ENCODE assay signal across 1 cellular context in genomic region chr22:30276041-30276440, GRCh38.
TF ChIP-seq lines count a peak whose summit lies in the region.

No MANE protein-coding gene starts in this region.

TF ChIP-seq in WTC11, 78 proteins besides CTCF, POLR2A, EP300 and RAD21 (continued from another document):
- TF ChIP-seq HMGXB4 (CRISPR knock-in tag; IDR thresholded peaks at IDR 0.05) (no peak), ZNF232 (CRISPR knock-in tag; IDR thresholded peaks at IDR 0.05) (no peak), CBFB (CRISPR knock-in tag; IDR thresholded peaks at IDR 0.05; ENCODE audit: low read depth) (no peak), ELF4 (CRISPR knock-in tag; IDR thresholded peaks at IDR 0.05; ENCODE audit: low read depth) (no peak), MAX (CRISPR knock-in tag; IDR thresholded peaks at IDR 0.05) (no peak), TCF7 (CRISPR knock-in tag; IDR thresholded peaks at IDR 0.05; ENCODE audit: low read depth) (no peak), TP53 (CRISPR knock-in tag; IDR thresholded peaks at IDR 0.05) (no peak), KAT7 (CRISPR knock-in tag; IDR thresholded peaks at IDR 0.05; ENCODE audit: borderline replicate concordance) (no peak), MYBL2 (CRISPR knock-in tag; IDR thresholded peaks at IDR 0.05) (no peak), ZSCAN18 (CRISPR knock-in tag; IDR thresholded peaks at IDR 0.05) (no peak), ZNF138 (CRISPR knock-in tag; conservative IDR thresholded peaks at IDR 0.05) (no peak), ZNF317 (CRISPR knock-in tag; IDR thresholded peaks at IDR 0.05; ENCODE audit: borderline replicate concordance, low read depth) (no peak)
- TF ChIP-seq, protein P1, sequence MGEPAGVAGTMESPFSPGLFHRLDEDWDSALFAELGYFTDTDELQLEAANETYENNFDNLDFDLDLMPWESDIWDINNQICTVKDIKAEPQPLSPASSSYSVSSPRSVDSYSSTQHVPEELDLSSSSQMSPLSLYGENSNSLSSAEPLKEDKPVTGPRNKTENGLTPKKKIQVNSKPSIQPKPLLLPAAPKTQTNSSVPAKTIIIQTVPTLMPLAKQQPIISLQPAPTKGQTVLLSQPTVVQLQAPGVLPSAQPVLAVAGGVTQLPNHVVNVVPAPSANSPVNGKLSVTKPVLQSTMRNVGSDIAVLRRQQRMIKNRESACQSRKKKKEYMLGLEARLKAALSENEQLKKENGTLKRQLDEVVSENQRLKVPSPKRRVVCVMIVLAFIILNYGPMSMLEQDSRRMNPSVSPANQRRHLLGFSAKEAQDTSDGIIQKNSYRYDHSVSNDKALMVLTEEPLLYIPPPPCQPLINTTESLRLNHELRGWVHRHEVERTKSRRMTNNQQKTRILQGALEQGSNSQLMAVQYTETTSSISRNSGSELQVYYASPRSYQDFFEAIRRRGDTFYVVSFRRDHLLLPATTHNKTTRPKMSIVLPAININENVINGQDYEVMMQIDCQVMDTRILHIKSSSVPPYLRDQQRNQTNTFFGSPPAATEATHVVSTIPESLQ (CRISPR knock-in tag; IDR thresholded peaks at IDR 0.05), result no peak
- TF ChIP-seq, protein P2, sequence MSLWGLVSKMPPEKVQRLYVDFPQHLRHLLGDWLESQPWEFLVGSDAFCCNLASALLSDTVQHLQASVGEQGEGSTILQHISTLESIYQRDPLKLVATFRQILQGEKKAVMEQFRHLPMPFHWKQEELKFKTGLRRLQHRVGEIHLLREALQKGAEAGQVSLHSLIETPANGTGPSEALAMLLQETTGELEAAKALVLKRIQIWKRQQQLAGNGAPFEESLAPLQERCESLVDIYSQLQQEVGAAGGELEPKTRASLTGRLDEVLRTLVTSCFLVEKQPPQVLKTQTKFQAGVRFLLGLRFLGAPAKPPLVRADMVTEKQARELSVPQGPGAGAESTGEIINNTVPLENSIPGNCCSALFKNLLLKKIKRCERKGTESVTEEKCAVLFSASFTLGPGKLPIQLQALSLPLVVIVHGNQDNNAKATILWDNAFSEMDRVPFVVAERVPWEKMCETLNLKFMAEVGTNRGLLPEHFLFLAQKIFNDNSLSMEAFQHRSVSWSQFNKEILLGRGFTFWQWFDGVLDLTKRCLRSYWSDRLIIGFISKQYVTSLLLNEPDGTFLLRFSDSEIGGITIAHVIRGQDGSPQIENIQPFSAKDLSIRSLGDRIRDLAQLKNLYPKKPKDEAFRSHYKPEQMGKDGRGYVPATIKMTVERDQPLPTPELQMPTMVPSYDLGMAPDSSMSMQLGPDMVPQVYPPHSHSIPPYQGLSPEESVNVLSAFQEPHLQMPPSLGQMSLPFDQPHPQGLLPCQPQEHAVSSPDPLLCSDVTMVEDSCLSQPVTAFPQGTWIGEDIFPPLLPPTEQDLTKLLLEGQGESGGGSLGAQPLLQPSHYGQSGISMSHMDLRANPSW (CRISPR knock-in tag; conservative IDR thresholded peaks at IDR 0.05; ENCODE audit: low read depth), result no peak
